8 cellular contexts compared by ENCODE assay signal in genomic region chr3:152403632-152404066, GRCh38.
A peak's percentile ranks its signal among the peaks of the same experiment; 100 is the strongest.
DNase-seq lines count a peak whose midpoint lies in the region; ATAC-seq and TF ChIP-seq lines count a peak whose summit lies in the region.

No MANE protein-coding gene starts in this region.

- peak overlapping the region; percentile 84 to 91 for H3K27ac ChIP-seq in right atrium auricular region
- peak overlapping the region; percentile 92 to 96 (median 94) for H3K27ac ChIP-seq in gastrocnemius medialis
- H3K27ac ChIP-seq in foreskin keratinocyte = no peak overlapping the region

- H3K27me3 ChIP-seq in right atrium auricular region (no peaks in the 10 kb centered on the region), gastrocnemius medialis (no peaks in the 10 kb centered on the region), foreskin keratinocyte (no peaks in the 10 kb centered on the region)

- H3K27ac Mint-ChIP-seq in activated naive CD8-positive, alpha-beta T cell treated with anti-CD3 and anti-CD28 coated beads for 36 hours = peak overlapping the region; percentile 85

- H3K9me3 ChIP-seq in right atrium auricular region (no peaks in the 10 kb centered on the region), gastrocnemius medialis (no peaks in the 10 kb centered on the region)

- ATAC-seq in gastrocnemius medialis = peak; percentile 72 to 76
- no peak for ATAC-seq in GM21723 (IDR thresholded peaks at IDR 0.05; ENCODE audit: unreplicated experiment)
- ATAC-seq in GM19467 (IDR thresholded peaks at IDR 0.05; ENCODE audit: unreplicated experiment) = no peak
- ATAC-seq in foreskin keratinocyte = no peak

- H3K36me3 Mint-ChIP-seq in activated naive CD8-positive, alpha-beta T cell treated with anti-CD3 and anti-CD28 coated beads for 36 hours = peaks cover 54% of the 10 kb centered on the region

- peak; percentile 63 for DNase-seq in H4 (ENCODE audit: low spot score)
- no peak for DNase-seq in activated naive CD8-positive, alpha-beta T cell treated with anti-CD3 and anti-CD28 coated beads for 36 hours
- DNase-seq in right atrium auricular region (ENCODE audit: low spot score) = peak; percentile 93
- DNase-seq in gastrocnemius medialis = peak; percentile 96 to 98
- DNase-seq in NCI-H2081 treated with DMSO at 0.1 percent for 48 hours (lab: John Stamatoyannopoulos, UW) = no peak
- DNase-seq in foreskin keratinocyte = no peak

- TF ChIP-seq POLR2A in gastrocnemius medialis (IDR thresholded peaks at IDR 0.05) = peak; percentile 63 to 70

- H3K4me3 Mint-ChIP-seq in activated naive CD8-positive, alpha-beta T cell treated with anti-CD3 and anti-CD28 coated beads for 36 hours = no peak overlapping the region

- in situ Hi-C loops in gastrocnemius medialis (cut with MboI; ENCODE audit: low sequenced_read_pairs in 4 of 4) = loop anchor here in 1 of 4 donors (5.0 kb wide), 1 partner anchor 101 kb away; no protein-coding TSS in a partner anchor

- H3K4me3 ChIP-seq in right atrium auricular region = no peak overlapping the region
- peak overlapping the region in 1 of 4 donors; percentile 24 for H3K4me3 ChIP-seq in gastrocnemius medialis

- intact Hi-C loops in gastrocnemius medialis (cut with DNase I; ENCODE audit: low total_unique reads) = loop anchor here (2.0 kb wide), 2 partner anchors 105 to 133 kb away; no protein-coding TSS in a partner anchor

- no peaks in the 10 kb centered on the region for H3K27me3 Mint-ChIP-seq in activated naive CD8-positive, alpha-beta T cell treated with anti-CD3 and anti-CD28 coated beads for 36 hours

- no peaks in the 10 kb centered on the region for H3K36me3 ChIP-seq in right atrium auricular region
- H3K36me3 ChIP-seq in gastrocnemius medialis = no peaks in the 10 kb centered on the region

- peaks cover 82% of the 10 kb centered on the region for H3K4me1 Mint-ChIP-seq in activated naive CD8-positive, alpha-beta T cell treated with anti-CD3 and anti-CD28 coated beads for 36 hours

- TF ChIP-seq CTCF in right atrium auricular region (IDR thresholded peaks at IDR 0.05) = no peak
- no peak for TF ChIP-seq CTCF in gastrocnemius medialis (IDR thresholded peaks at IDR 0.05 in 4 of 5, conservative IDR thresholded peaks at IDR 0.05 in 1 of 5)
- TF ChIP-seq CTCF in foreskin keratinocyte (conservative IDR thresholded peaks at IDR 0.05) = no peak

- H3K9me3 Mint-ChIP-seq in activated naive CD8-positive, alpha-beta T cell treated with anti-CD3 and anti-CD28 coated beads for 36 hours = peaks cover 3% of the 10 kb centered on the region

- peaks cover 0 to 82% of the 10 kb centered on the region in 2 donors for H3K4me1 ChIP-seq in right atrium auricular region
- H3K4me1 ChIP-seq in gastrocnemius medialis = peaks cover 82 to 94% of the 10 kb centered on the region in 2 donors
- peaks cover 11% of the 10 kb centered on the region for H3K4me1 ChIP-seq in foreskin keratinocyte

Comparison
In these comparisons a context has a peak if more than half of its experiments do, and no peak if none do; other contexts are left out.
1. DNase-seq: peak in H4 (single experiment), right atrium auricular region (single experiment) and gastrocnemius medialis (2 of 2); none in activated naive CD8-positive, alpha-beta T cell treated with anti-CD3 and anti-CD28 coated beads for 36 hours (single experiment), NCI-H2081 treated with DMSO at 0.1 percent for 48 hours (single experiment) and foreskin keratinocyte (0 of 2).
2. ATAC-seq: peak in gastrocnemius medialis (2 of 2); none in GM21723 (single experiment), GM19467 (single experiment) and foreskin keratinocyte (single experiment).